In genomic region chr20:45882469-45883099, GRCh38 we compare ENCODE assay signal across 11 cellular contexts. TPM values are rescaled to one million over a fixed set of nuclear protein-coding genes. Genes with fewer than 3 reads are reported as not detected.
DNase-seq lines count a peak whose midpoint lies in the region; ATAC-seq and TF ChIP-seq lines count a peak whose summit lies in the region.
"Had no signal": no experiment of that assay in that cellular context is flagged by ENCODE, and none has a peak within 500 bp of the region (broad histone marks: within the 10 kb centered on the region; RNA-seq: fewer than 3 reads in every experiment).

No MANE protein-coding gene starts in this region.

- H3K27me3 Mint-ChIP-seq in Calu3 (ENCODE audit: unreplicated experiment) (no peaks in the 10 kb centered on the region), memory B cell (no peaks in the 10 kb centered on the region)
- peaks cover 13% of the 10 kb centered on the region for H3K27me3 Mint-ChIP-seq in activated CD4-positive, alpha-beta memory T cell treated with anti-CD3 and anti-CD28 coated beads, Interleukin-2, amount 10 ng/mL, durations not matched to agents 7 days and 5 days

- H3K4me2 ChIP-seq in BLaER1 treated with 17β-estradiol and CSF1 and Interleukin-3, amounts not matched to agents 10 nM and 100 nM = peak overlapping the region in 10 of 11 experiments; percentile 68 to 97 (median 90); a peak in 14 of 22 replicates

- no peak overlapping the region for H3K4me3 ChIP-seq in BLaER1 treated with 17β-estradiol and CSF1 and Interleukin-3, amounts not matched to agents 10 nM and 100 nM
- H3K4me3 ChIP-seq in gastrocnemius medialis = no peak overlapping the region

- H3K27me3 ChIP-seq in BLaER1 treated with 17β-estradiol and CSF1 and Interleukin-3, amounts not matched to agents 10 nM and 100 nM = no peaks in the 10 kb centered on the region
- no peaks in the 10 kb centered on the region for H3K27me3 ChIP-seq in gastrocnemius medialis

- H3K4me3 Mint-ChIP-seq in Calu3 (ENCODE audit: low read depth, unreplicated experiment) (peak overlapping the region; percentile 94), memory B cell (peak overlapping the region; percentile 70)
- H3K4me3 Mint-ChIP-seq in activated CD4-positive, alpha-beta memory T cell treated with anti-CD3 and anti-CD28 coated beads, Interleukin-2, amount 10 ng/mL, durations not matched to agents 7 days and 5 days = peak overlapping the region; percentile 22

- no peaks in the 10 kb centered on the region for H3K9me3 Mint-ChIP-seq in Calu3 (ENCODE audit: low read depth, unreplicated experiment)
- H3K9me3 Mint-ChIP-seq in activated CD4-positive, alpha-beta memory T cell treated with anti-CD3 and anti-CD28 coated beads, Interleukin-2, amount 10 ng/mL, durations not matched to agents 7 days and 5 days = no peaks in the 10 kb centered on the region
- no peaks in the 10 kb centered on the region for H3K9me3 Mint-ChIP-seq in memory B cell

- TF ChIP-seq CTCF in Calu3 (IDR thresholded peaks at IDR 0.05; ENCODE audit: unreplicated experiment) = no peak
- TF ChIP-seq CTCF in gastrocnemius medialis (IDR thresholded peaks at IDR 0.05 in 4 of 5, conservative IDR thresholded peaks at IDR 0.05 in 1 of 5) = no peak

- H3K36me3 Mint-ChIP-seq in Calu3 (ENCODE audit: insufficient read depth, unreplicated experiment) (peaks cover 37% of the 10 kb centered on the region), memory B cell (peaks cover 3% of the 10 kb centered on the region)
- peaks cover 16% of the 10 kb centered on the region for H3K36me3 Mint-ChIP-seq in activated CD4-positive, alpha-beta memory T cell treated with anti-CD3 and anti-CD28 coated beads, Interleukin-2, amount 10 ng/mL, durations not matched to agents 7 days and 5 days (ENCODE audit: low read depth)

- no peak overlapping the region for H3K9ac ChIP-seq in BLaER1 treated with 17β-estradiol and CSF1 and Interleukin-3, amounts not matched to agents 10 nM and 100 nM
- H3K9ac ChIP-seq: SK-N-SH had no signal

- no peaks in the 10 kb centered on the region for H3K9me3 ChIP-seq in BLaER1 treated with 17β-estradiol and CSF1 and Interleukin-3, amounts not matched to agents 10 nM and 100 nM (replicated peaks in 1 of 11)
- H3K9me3 ChIP-seq in gastrocnemius medialis = no peaks in the 10 kb centered on the region
- H3K9me3 ChIP-seq: SK-N-SH had no signal

- H3K4me1 ChIP-seq in BLaER1 treated with 17β-estradiol and CSF1 and Interleukin-3, amounts not matched to agents 10 nM and 100 nM = peaks cover 18 to 60% (median 45%) of the 10 kb centered on the region in 10 experiments
- H3K4me1 ChIP-seq in gastrocnemius medialis = peaks cover 9 to 13% of the 10 kb centered on the region in 2 donors

- in situ Hi-C loops in gastrocnemius medialis (cut with MboI; ENCODE audit: low sequenced_read_pairs in 4 of 4) = loop anchor here in 1 of 4 donors (10.0 kb wide), 1 partner anchor 88 kb away; the partner anchor contains the start of genes DNTTIP1 and WFDC3

- no peak overlapping the region for H3K27ac ChIP-seq in BLaER1 treated with 17β-estradiol and CSF1 and Interleukin-3, amounts not matched to agents 10 nM and 100 nM
- H3K27ac ChIP-seq in gastrocnemius medialis = peak overlapping the region in 1 of 4 donors; percentile 95

- peak overlapping the region; percentile 99 for H3K27ac Mint-ChIP-seq in Calu3 (ENCODE audit: unreplicated experiment)
- no peak overlapping the region for H3K27ac Mint-ChIP-seq in activated CD4-positive, alpha-beta memory T cell treated with anti-CD3 and anti-CD28 coated beads, Interleukin-2, amount 10 ng/mL, durations not matched to agents 7 days and 5 days
- peak overlapping the region; percentile 51 for H3K27ac Mint-ChIP-seq in memory B cell

- DNase-seq in Calu3 (no peak), memory B cell (ENCODE audit: low spot score in 2 of 2) (no peak), dedifferentiated amniotic fluid mesenchymal stem cell (ENCODE audit: extremely low spot score) (no peak), NCI-H1048 (lab: John Stamatoyannopoulos, UW) (no peak), gastrocnemius medialis (no peak)
- DNase-seq in activated CD4-positive, alpha-beta memory T cell treated with anti-CD3 and anti-CD28 coated beads, Interleukin-2, amount 10 ng/mL, durations not matched to agents 7 days and 5 days = no peak
- DNase-seq: NCI-H1092, SK-N-SH had no signal

- no peak for TF ChIP-seq POLR2A in gastrocnemius medialis (IDR thresholded peaks at IDR 0.05)

- ATAC-seq in memory B cell (ENCODE audit: low read depth) (no peak), HG03097 (IDR thresholded peaks at IDR 0.05; ENCODE audit: low FRiP score, unreplicated experiment) (no peak), gastrocnemius medialis (no peak)
- ATAC-seq: sciatic nerve had no signal

- intact Hi-C loops in Calu3 (cut with micrococcal nuclease; ENCODE audit: unreplicated experiment) (no loop called here), gastrocnemius medialis (cut with DNase I; ENCODE audit: low total_unique reads) (loop anchor here (2.0 kb wide), 1 partner anchor 52 kb away; the partner anchor contains the start of gene PCIF1)

- POLR2A ChIA-PET in activated CD4-positive, alpha-beta memory T cell treated with anti-CD3 and anti-CD28 coated beads, Interleukin-2, amount 10 ng/mL, durations not matched to agents 7 days and 5 days (lab: Charles Lee) = interaction anchor here (0.7 to 3.5 kb wide), 8 partner anchors 9 to 206 kb away, joined by 3 to 36 read pairs (median 10); partner anchors contain the start of genes ACOT8, CTSA, NEURL2 and PCIF1

- BruUV-seq in Calu3 (replicated peaks; lab: Mats Ljungman, UMichigan) = no TSS peak

- CTCF ChIA-PET in Calu3 (lab: Charles Lee) = no interaction called here
- CTCF ChIA-PET in activated CD4-positive, alpha-beta memory T cell treated with anti-CD3 and anti-CD28 coated beads, Interleukin-2, amount 10 ng/mL, durations not matched to agents 7 days and 5 days (lab: Charles Lee) = interaction anchor here (1.2 to 2.7 kb wide), 3 partner anchors 8 to 131 kb away, joined by 3 to 10 read pairs (median 4); partner anchors contain the start of genes CTSA and NEURL2

- H3K4me1 Mint-ChIP-seq in Calu3 (ENCODE audit: low read depth, unreplicated experiment) = peaks cover 16% of the 10 kb centered on the region
- H3K4me1 Mint-ChIP-seq in activated CD4-positive, alpha-beta memory T cell treated with anti-CD3 and anti-CD28 coated beads, Interleukin-2, amount 10 ng/mL, durations not matched to agents 7 days and 5 days = peaks cover 43% of the 10 kb centered on the region
- H3K4me1 Mint-ChIP-seq in memory B cell = peaks cover 24% of the 10 kb centered on the region

- H3K36me3 ChIP-seq in BLaER1 treated with 17β-estradiol and CSF1 and Interleukin-3, amounts not matched to agents 10 nM and 100 nM = peaks cover 31 to 67% (median 58%) of the 10 kb centered on the region in 11 experiments
- H3K36me3 ChIP-seq in gastrocnemius medialis = peaks cover 0 to 34% of the 10 kb centered on the region in 2 donors

- H4K20me1 ChIP-seq in BLaER1 treated with 17β-estradiol and CSF1 and Interleukin-3, amounts not matched to agents 10 nM and 100 nM = peaks cover 0 to 49% (median 17%) of the 10 kb centered on the region in 11 experiments; a peak in 15 of 22 replicates

RNA-seq across cellular contexts. Expression of gene ZSWIM1, which starts 1.6 kb away (rescaled TPM):
- 20.2 and 20.5 TPM in 2 replicates for total RNA-seq in Calu3 (2022)
- total RNA-seq in activated CD4-positive, alpha-beta memory T cell treated with anti-CD3 and anti-CD28 coated beads, Interleukin-2, amount 10 ng/mL, durations not matched to agents 7 days and 5 days = 1 to 10 TPM; 2.7 to 2.9 TPM
- total RNA-seq in gastrocnemius medialis = 1 to 10 TPM; 5.7 to 8.5 (median 6.9) TPM

RNA-seq across cellular contexts. Expression of gene SPATA25, which starts 4.8 kb away (rescaled TPM):
- 3.8 and 5.8 TPM in 2 replicates for total RNA-seq in Calu3 (2022)
- total RNA-seq in activated CD4-positive, alpha-beta memory T cell treated with anti-CD3 and anti-CD28 coated beads, Interleukin-2, amount 10 ng/mL, durations not matched to agents 7 days and 5 days = under 1 TPM; 0.30 to 0.88 TPM
- 1 to 10 TPM in 2 of 4 donors, under 1 TPM in 1, not detected in 1; 0.71 to 4.1 (median 1.8) TPM for total RNA-seq in gastrocnemius medialis

RNA-seq across cellular contexts. Expression of gene NEURL2, which starts 8.4 kb away (rescaled TPM):
- total RNA-seq in Calu3 (2022) = 6.8 and 8.3 TPM in 2 replicates
- total RNA-seq in activated CD4-positive, alpha-beta memory T cell treated with anti-CD3 and anti-CD28 coated beads, Interleukin-2, amount 10 ng/mL, durations not matched to agents 7 days and 5 days = 1 to 10 TPM; 1.0 to 1.6 TPM
- total RNA-seq in gastrocnemius medialis = 10 to 100 TPM in 2 of 4 donors, 1 to 10 TPM in 2; 4.9 to 24.1 (median 10.2) TPM

RNA-seq across cellular contexts. Expression of gene CTSA, which starts 8.6 kb away (rescaled TPM):
- total RNA-seq in Calu3 (2022) (164 and 201 TPM in 2 replicates), gastrocnemius medialis (10 to 100 TPM; 21.9 to 59.2 (median 46.2) TPM)
- 10 to 100 TPM; 64.3 to 64.6 TPM for total RNA-seq in activated CD4-positive, alpha-beta memory T cell treated with anti-CD3 and anti-CD28 coated beads, Interleukin-2, amount 10 ng/mL, durations not matched to agents 7 days and 5 days

RNA-seq across cellular contexts. Expression of gene ZSWIM3, which starts 25.2 kb away (rescaled TPM):
- total RNA-seq in Calu3 (2022) (5.2 and 6.1 TPM in 2 replicates), gastrocnemius medialis (1 to 10 TPM; 1.3 to 3.3 (median 2.1) TPM)
- total RNA-seq in activated CD4-positive, alpha-beta memory T cell treated with anti-CD3 and anti-CD28 coated beads, Interleukin-2, amount 10 ng/mL, durations not matched to agents 7 days and 5 days = 1 to 10 TPM; 5.5 to 5.7 TPM

Comparison
In these comparisons a context has a peak if more than half of its experiments do, and no peak if none do; other contexts are left out.
1. H3K4me3 Mint-ChIP-seq: peak in every context shown above with its lines; median percentile 94 in Calu3; 70 in memory B cell; 22 in activated CD4-positive, alpha-beta memory T cell treated with anti-CD3 and anti-CD28 coated beads, Interleukin-2, amount 10 ng/mL, durations not matched to agents 7 days and 5 days.